Comparison of ENCODE assay signal across 9 cellular contexts in the genomic region with DNA sequence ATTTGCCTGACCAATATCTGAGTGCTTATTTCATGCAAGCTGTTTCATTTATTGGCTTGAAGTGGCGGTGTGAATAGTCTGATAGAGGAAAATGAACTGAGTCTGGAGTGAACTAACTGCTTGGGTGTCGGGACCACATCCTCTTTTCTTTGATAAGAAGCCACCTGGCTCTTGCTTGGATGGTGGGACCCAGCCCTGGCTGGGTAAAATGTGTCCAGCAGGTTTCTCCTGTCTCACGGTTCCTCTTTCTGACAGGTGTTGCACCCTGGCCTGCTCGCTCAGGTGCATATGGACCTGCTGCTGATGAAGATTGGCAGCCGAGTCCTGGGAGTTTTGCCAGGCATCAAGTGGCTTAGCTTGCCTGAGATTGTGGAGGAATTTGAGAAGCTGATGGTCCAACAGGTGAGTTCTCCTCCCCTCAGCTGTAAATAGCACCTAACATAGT. TPM values are rescaled to one million over a fixed set of nuclear protein-coding genes. Genes with fewer than 3 reads are reported as not detected.
DNase-seq lines count a peak whose midpoint lies in the region; ATAC-seq, FAIRE-seq and TF ChIP-seq lines count a peak whose summit lies in the region.
"Had no signal": no experiment of that assay in that cellular context is flagged by ENCODE, and none has a peak within 500 bp of the region (broad histone marks: within the 10 kb centered on the region; RNA-seq: fewer than 3 reads in every experiment).

No MANE protein-coding gene starts in this region.

- 5% methylated on average over 5 of the region's 5 CpGs for WGBS in GM12878 (ENCODE audit: insufficient coverage, insufficient replicate concordance, low lambda C conversion rate, missing lambda C conversion rate)
- 26 to 65% (median 33%) methylated on average over 5 of the region's 5 CpGs for WGBS in small intestine, 3 donors

- H3K79me2 ChIP-seq in GM12878 (ENCODE audit: control insufficient read depth, insufficient read depth, low read length): no peaks in the 10 kb centered on the region; the same call in 1 of the 2 replicates

- peak overlapping the region; percentile 83 for H3K4me3 Mint-ChIP-seq in activated CD4-positive, alpha-beta T cell treated with anti-CD3 and anti-CD28 coated beads, Interleukin-2, amount 10 ng/mL, durations not matched to agents 7 days and 5 days

- in situ Hi-C loops in GM12878 (cut with MboI) (loop anchor here (10.0 kb wide), 1 partner anchor 340 kb away; a partner anchor contains a TSS), gastrocnemius medialis (cut with MboI; ENCODE audit: low sequenced_read_pairs in 4 of 4) (no loop called here)

- no peak for TF ChIP-seq RAD21 in GM12878 (IDR thresholded peaks at IDR 0.05; ENCODE audit: insufficient read depth, low read depth, low read length)

- peak overlapping the region; percentile 98 for H3K4me2 ChIP-seq in GM12878 (ENCODE audit: control insufficient read depth, insufficient read depth)

- no peak for DNase-seq in activated CD4-positive, alpha-beta T cell treated with anti-CD3 and anti-CD28 coated beads, Interleukin-2, amount 10 ng/mL, durations not matched to agents 7 days and 5 days
- DNase-seq in activated CD4-positive, alpha-beta T cell treated with anti-CD3 and anti-CD28 coated beads for 48 hours: no peak
- DNase-seq in GM12878 (ENCODE audit: low read depth, low spot score) (no peak), small intestine (peak; percentile 49), gastrocnemius medialis (no peak), H4 (ENCODE audit: low spot score) (no peak)
- no peak for DNase-seq in effector CD8-positive, alpha-beta T cell (lab: John Stamatoyannopoulos, UW)

- no TSS peak for BruUV-seq in GM12878 (replicated peaks; lab: Mats Ljungman, UMichigan)

- no peak overlapping the region; the same call in 1 of the 2 replicates for H3K9ac ChIP-seq in GM12878 (ENCODE audit: control insufficient read depth, insufficient read depth, low read length)

- no peaks in the 10 kb centered on the region for H4K20me1 ChIP-seq in GM12878 (ENCODE audit: control insufficient read depth, insufficient read depth)

- peak; percentile 31 for ATAC-seq in HG03432 (IDR thresholded peaks at IDR 0.05; ENCODE audit: unreplicated experiment)
- ATAC-seq in GM12878: peak; percentile 26
- ATAC-seq in gastrocnemius medialis: no peak

- SMC1A ChIA-PET in GM12878 (lab: Charles Lee; ENCODE audit: uncharacterized antibody, unreplicated experiment): interaction anchor here (0.8 to 4.8 kb wide), 15 partner anchors 9 to 339 kb away, joined by 3 to 57 read pairs (median 5); a partner anchor contains a TSS

- H3K27ac Mint-ChIP-seq in activated CD4-positive, alpha-beta T cell treated with anti-CD3 and anti-CD28 coated beads, Interleukin-2, amount 10 ng/mL, durations not matched to agents 7 days and 5 days: peak overlapping the region; percentile 95

- no peaks in the 10 kb centered on the region for H3K9me3 Mint-ChIP-seq in activated CD4-positive, alpha-beta T cell treated with anti-CD3 and anti-CD28 coated beads, Interleukin-2, amount 10 ng/mL, durations not matched to agents 7 days and 5 days

- no peaks in the 10 kb centered on the region for H3K27me3 ChIP-seq in GM12878 (replicated peaks in 1 of 2; ENCODE audit: control insufficient read depth in 2 of 2, insufficient read depth in 2 of 2, low read length in 1 of 2)
- no peaks in the 10 kb centered on the region for H3K27me3 ChIP-seq in small intestine (ENCODE audit: control insufficient read depth in 2 of 2, insufficient read depth in 2 of 2, low read length in 2 of 2)
- H3K27me3 ChIP-seq in gastrocnemius medialis: no peaks in the 10 kb centered on the region

- peaks cover 39% of the 10 kb centered on the region for H3K4me1 ChIP-seq in GM12878 (ENCODE audit: control insufficient read depth, insufficient read depth, low read length)
- H3K4me1 ChIP-seq in small intestine (ENCODE audit: control insufficient read depth in 2 of 2, insufficient read depth in 1 of 2, low read depth in 1 of 2, low read length in 1 of 2): no peaks in the 10 kb centered on the region
- H3K4me1 ChIP-seq in gastrocnemius medialis: peaks cover 16 to 26% of the 10 kb centered on the region in 2 donors

- RAD21 ChIA-PET in GM12878 (lab: Charles Lee; ENCODE audit: unreplicated experiment): interaction anchor here (0.5 to 3.5 kb wide), 11 partner anchors 18 to 974 kb away, joined by 3 to 23 read pairs (median 4); a partner anchor contains a TSS

- H3K4me1 Mint-ChIP-seq in activated CD4-positive, alpha-beta T cell treated with anti-CD3 and anti-CD28 coated beads, Interleukin-2, amount 10 ng/mL, durations not matched to agents 7 days and 5 days: peaks cover 42% of the 10 kb centered on the region

- TF ChIP-seq EP300 in GM12878 (IDR thresholded peaks at IDR 0.05; ENCODE audit: borderline replicate concordance in 1 of 2, control insufficient read depth in 1 of 2, low read depth in 2 of 2, low read length in 2 of 2): no peak

- CTCF ChIA-PET in activated CD4-positive, alpha-beta T cell treated with anti-CD3 and anti-CD28 coated beads, Interleukin-2, amount 10 ng/mL, durations not matched to agents 7 days and 5 days (lab: Charles Lee): interaction anchor here (0.7 to 1.8 kb wide), 5 partner anchors 10 to 340 kb away, joined by 3 to 6 read pairs (median 3); a partner anchor contains a TSS
- CTCF ChIA-PET in GM12878 (lab: Yijun Ruan, JAX): interaction anchor here (0.8 to 5.6 kb wide), 20 partner anchors 12 to 976 kb away, joined by 3 to 88 read pairs (median 4); a partner anchor contains a TSS

- H3K36me3 Mint-ChIP-seq in activated CD4-positive, alpha-beta T cell treated with anti-CD3 and anti-CD28 coated beads, Interleukin-2, amount 10 ng/mL, durations not matched to agents 7 days and 5 days (ENCODE audit: low read depth): peaks cover 16% of the 10 kb centered on the region

- no peak for TF ChIP-seq CTCF in GM12878 (IDR thresholded peaks at IDR 0.05 in 2 of 3, conservative IDR thresholded peaks at IDR 0.05 in 1 of 3; ENCODE audit: control insufficient read depth in 2 of 3, extremely low read depth in 1 of 3, insufficient read depth in 1 of 3, low read depth in 3 of 3, low read length in 3 of 3)
- TF ChIP-seq CTCF in gastrocnemius medialis (IDR thresholded peaks at IDR 0.05 in 4 of 5, conservative IDR thresholded peaks at IDR 0.05 in 1 of 5): no peak

- no peaks in the 10 kb centered on the region for H3K9me3 ChIP-seq in GM12878 (replicated peaks; ENCODE audit: control insufficient read depth, insufficient read depth, low read length)
- H3K9me3 ChIP-seq in small intestine (ENCODE audit: control insufficient read depth, low read depth): no peaks in the 10 kb centered on the region
- no peaks in the 10 kb centered on the region for H3K9me3 ChIP-seq in gastrocnemius medialis

- FAIRE-seq in GM12878 (lab: Jason Lieb, UNC) (peak; percentile 65), small intestine (lab: Jason Lieb, UNC) (no peak)

- no peak overlapping the region; the same call in 1 of the 2 replicates for H3K27ac ChIP-seq in GM12878 (ENCODE audit: control insufficient read depth, insufficient read depth)
- peak overlapping the region in 1 of 2 donors; percentile 24 for H3K27ac ChIP-seq in small intestine (ENCODE audit: low read depth in 1 of 2, low read length in 1 of 2)
- peak overlapping the region in 1 of 4 donors; percentile 80 for H3K27ac ChIP-seq in gastrocnemius medialis

- peak overlapping the region; percentile 82 for H3K4me3 ChIP-seq in GM12878
- no peak overlapping the region for H3K4me3 ChIP-seq in small intestine (ENCODE audit: low read depth in 1 of 2, low read length in 2 of 2)
- peak overlapping the region in 1 of 4 donors; percentile 89 for H3K4me3 ChIP-seq in gastrocnemius medialis

- intact Hi-C loops in GM12878 (cut with micrococcal nuclease; ENCODE audit: unreplicated experiment): no loop called here
- intact Hi-C loops in gastrocnemius medialis (cut with DNase I; ENCODE audit: low total_unique reads): loop anchor here (5.0 to 10.0 kb wide), 2 partner anchors 253 to 860 kb away; no protein-coding TSS in a partner anchor

- TF ChIP-seq POLR2A in GM12878 (IDR thresholded peaks at IDR 0.05; ENCODE audit: low read depth, low read length) (no peak), gastrocnemius medialis (IDR thresholded peaks at IDR 0.05) (no peak)

- H3K27me3 Mint-ChIP-seq in activated CD4-positive, alpha-beta T cell treated with anti-CD3 and anti-CD28 coated beads, Interleukin-2, amount 10 ng/mL, durations not matched to agents 7 days and 5 days: peaks cover 2% of the 10 kb centered on the region

- POLR2A ChIA-PET in activated CD4-positive, alpha-beta T cell treated with anti-CD3 and anti-CD28 coated beads, Interleukin-2, amount 10 ng/mL, durations not matched to agents 7 days and 5 days (lab: Charles Lee): no interaction called here
- POLR2A ChIA-PET in GM12878 (lab: Charles Lee): interaction anchor here (0.5 to 2.4 kb wide), 7 partner anchors 12 to 343 kb away, joined by 3 to 11 read pairs (median 3); a partner anchor contains a TSS

- peak overlapping the region; percentile 86 for H2AFZ ChIP-seq in GM12878 (ENCODE audit: control insufficient read depth, low read depth, low read length)

- H3K36me3 ChIP-seq in GM12878 (ENCODE audit: control insufficient read depth in 2 of 2, insufficient read depth in 2 of 2, low read length in 1 of 2): 0 out of 4 replicates have a peak, but pooled peaks cover 0 to 3% of the 10 kb centered on the region in 2 experiments
- H3K36me3 ChIP-seq in small intestine (ENCODE audit: control insufficient read depth in 2 of 2, insufficient read depth in 2 of 2, low read length in 2 of 2): no peaks in the 10 kb centered on the region
- peaks cover 0 to 7% of the 10 kb centered on the region in 2 donors for H3K36me3 ChIP-seq in gastrocnemius medialis

RNA-seq across cellular contexts. Expression of a gene that starts 1.6 kb away (rescaled TPM):
- total RNA-seq in activated CD4-positive, alpha-beta T cell treated with anti-CD3 and anti-CD28 coated beads, Interleukin-2, amount 10 ng/mL, durations not matched to agents 7 days and 5 days: 10 to 100 TPM; 19.7 to 25.8 TPM
- 17.5 and 20.1 TPM in 2 replicates for total RNA-seq in GM12878 (2013; cell fraction: nucleolus; rRNA removed)
- total RNA-seq in GM12878 (2014; rRNA removed) (18.1 and 18.7 TPM in 2 replicates), GM12878 (2014; rRNA removed; fragmentation: Illumina TruSeq; extraction: Trizol) (14.8 and 15.3 TPM in 2 replicates), GM12878 (2021) (19.4 and 20.1 TPM in 2 replicates), gastrocnemius medialis (10 to 100 TPM; 19.7 to 27.2 (median 23.3) TPM)
- 6.8 TPM for polyA plus RNA-seq in GM12878 (2011; ENCODE audit: low read depth)
- polyA plus RNA-seq in GM12878 (2011; rRNA removed) (9.9 and 13.8 TPM in 2 replicates), GM12878 (2014; fragmentation: Illumina TruSeq; extraction: Trizol) (8.0 and 9.7 TPM in 2 replicates), GM12878 (2014; fragmentation: Nextera tagmentation; extraction: Ambion mirVana) (1 to 10 TPM in 1 of 2 experiments, under 1 TPM in 1; 0.52 to 2.2 TPM), GM12878 (2014; rRNA removed) (14.1 and 14.7 TPM in 2 replicates), GM12878 (2016; fragmentation: Nextera tagmentation; extraction: Ambion mirVana) (10 to 100 TPM in 1 of 2 experiments, 1 to 10 TPM in 1; 9.0 to 12.4 TPM), small intestine (10 to 100 TPM in 1 of 3 donors, 1 to 10 TPM in 2; 7.6 to 20.1 (median 8.7) TPM)
- polyA plus RNA-seq in GM12878 (2011; cell fraction: cytosol; rRNA removed): 12.5 and 15.9 TPM in 2 replicates
- 9.0 and 10.0 TPM in 2 replicates for polyA plus RNA-seq in GM12878 (2011; cell fraction: nucleus; rRNA removed)
- 11.7 and 14.9 TPM in 2 replicates for polyA plus RNA-seq in GM12878 (2012)
- polyA minus RNA-seq in GM12878 (2011; rRNA and poly(A)+ RNA removed): 15.9 and 24.4 TPM in 2 replicates
- 5.7 and 7.0 TPM in 2 replicates for polyA minus RNA-seq in GM12878 (2011; cell fraction: cytosol; rRNA and poly(A)+ RNA removed)
- polyA minus RNA-seq in GM12878 (2011; cell fraction: nucleus; rRNA and poly(A)+ RNA removed): 5.9 and 8.1 TPM in 2 replicates
- 14.2 and 22.0 TPM in 2 replicates for total RNA-seq in H4 (2014; rRNA removed; shearing (Covaris generic))

RNA-seq across cellular contexts. Expression of a gene that starts 22.1 kb away (rescaled TPM):
- total RNA-seq in activated CD4-positive, alpha-beta T cell treated with anti-CD3 and anti-CD28 coated beads, Interleukin-2, amount 10 ng/mL, durations not matched to agents 7 days and 5 days: 100 to 1,000 TPM; 161 to 201 TPM
- total RNA-seq in GM12878 (2013; cell fraction: nucleolus; rRNA removed): 32.0 and 32.8 TPM in 2 replicates
- total RNA-seq in GM12878 (2014; rRNA removed): 175 and 199 TPM in 2 replicates
- total RNA-seq in GM12878 (2014; rRNA removed; fragmentation: Illumina TruSeq; extraction: Trizol): 128 and 130 TPM in 2 replicates
- total RNA-seq in GM12878 (2021): 184 and 186 TPM in 2 replicates
- polyA plus RNA-seq in GM12878 (2011; ENCODE audit: low read depth): 185 TPM
- polyA plus RNA-seq in GM12878 (2011; rRNA removed): 365 and 380 TPM in 2 replicates
- polyA plus RNA-seq in GM12878 (2011; cell fraction: cytosol; rRNA removed): 681 and 759 TPM in 2 replicates
- 166 and 169 TPM in 2 replicates for polyA plus RNA-seq in GM12878 (2011; cell fraction: nucleus; rRNA removed)
- polyA plus RNA-seq in GM12878 (2012): 152 and 162 TPM in 2 replicates
- 47.6 and 109 TPM in 2 replicates for polyA plus RNA-seq in GM12878 (2014; fragmentation: Illumina TruSeq; extraction: Trizol)
- polyA plus RNA-seq in GM12878 (2014; fragmentation: Nextera tagmentation; extraction: Ambion mirVana): 1,000 to 10,000 TPM; 1,189 to 1,236 TPM
- 268 and 280 TPM in 2 replicates for polyA plus RNA-seq in GM12878 (2014; rRNA removed)
- 100 to 1,000 TPM; 447 to 513 TPM for polyA plus RNA-seq in GM12878 (2016; fragmentation: Nextera tagmentation; extraction: Ambion mirVana)
- polyA minus RNA-seq in GM12878 (2011; rRNA and poly(A)+ RNA removed): 43.4 and 63.7 TPM in 2 replicates
- polyA minus RNA-seq in GM12878 (2011; cell fraction: cytosol; rRNA and poly(A)+ RNA removed): 21.8 and 24.5 TPM in 2 replicates
- polyA minus RNA-seq in GM12878 (2011; cell fraction: nucleus; rRNA and poly(A)+ RNA removed): 11.8 and 17.4 TPM in 2 replicates
- polyA plus RNA-seq in small intestine: 100 to 1,000 TPM; 456 to 779 (median 501) TPM
- total RNA-seq in gastrocnemius medialis: 100 to 1,000 TPM; 449 to 793 (median 538) TPM
- 605 and 629 TPM in 2 replicates for total RNA-seq in H4 (2014; rRNA removed; shearing (Covaris generic))

RNA-seq across cellular contexts. Expression of a gene that starts 33.8 kb away (rescaled TPM):
- total RNA-seq in activated CD4-positive, alpha-beta T cell treated with anti-CD3 and anti-CD28 coated beads, Interleukin-2, amount 10 ng/mL, durations not matched to agents 7 days and 5 days: not detected
- total RNA-seq in GM12878 (2013; cell fraction: nucleolus; rRNA removed): not detected in 2 replicates
- total RNA-seq in GM12878 (2014; rRNA removed) (not detected in 2 replicates), GM12878 (2014; rRNA removed; fragmentation: Illumina TruSeq; extraction: Trizol) (not detected in 2 replicates), GM12878 (2021) (not detected in 2 replicates), gastrocnemius medialis (1 to 10 TPM in 3 of 4 donors, under 1 TPM in 1; 0.73 to 2.6 (median 1.6) TPM)
- not detected for polyA plus RNA-seq in GM12878 (2011; ENCODE audit: low read depth)
- polyA plus RNA-seq in GM12878 (2011; rRNA removed) (not detected in 2 replicates), GM12878 (2014; fragmentation: Illumina TruSeq; extraction: Trizol) (0.01 TPM in 1 of 2 replicates, not detected in the other), GM12878 (2014; fragmentation: Nextera tagmentation; extraction: Ambion mirVana) (not detected), GM12878 (2014; rRNA removed) (not detected in 2 replicates), GM12878 (2016; fragmentation: Nextera tagmentation; extraction: Ambion mirVana) (not detected), small intestine (1 to 10 TPM in 2 of 3 donors, not detected in 1; 3.0 to 5.7 TPM)
- 0.10 TPM in 1 of 2 replicates, not detected in the other for polyA plus RNA-seq in GM12878 (2011; cell fraction: cytosol; rRNA removed)
- polyA plus RNA-seq in GM12878 (2011; cell fraction: nucleus; rRNA removed): not detected in 2 replicates
- polyA plus RNA-seq in GM12878 (2012): not detected in 2 replicates
- not detected in 2 replicates for polyA minus RNA-seq in GM12878 (2011; rRNA and poly(A)+ RNA removed)
- polyA minus RNA-seq in GM12878 (2011; cell fraction: cytosol; rRNA and poly(A)+ RNA removed): not detected in 2 replicates
- polyA minus RNA-seq in GM12878 (2011; cell fraction: nucleus; rRNA and poly(A)+ RNA removed): not detected in 2 replicates
- total RNA-seq in H4 (2014; rRNA removed; shearing (Covaris generic)): 0.77 and 1.7 TPM in 2 replicates
- total RNA-seq: T-helper 2 cell treated with Interferon-gamma antibody and Interleukin-4, amounts not matched to agents 100 ng/mL and 5 ng/mL, for 36 hours had no signal

Comparison
In these comparisons a context has a peak if more than half of its experiments do, and no peak if none do; other contexts are left out.
1. ATAC-seq: peak in HG03432 (single experiment) and GM12878 (single experiment); none in gastrocnemius medialis (0 of 2).